Comparison of ENCODE assay signal across 9 cellular contexts in the genomic region with DNA sequence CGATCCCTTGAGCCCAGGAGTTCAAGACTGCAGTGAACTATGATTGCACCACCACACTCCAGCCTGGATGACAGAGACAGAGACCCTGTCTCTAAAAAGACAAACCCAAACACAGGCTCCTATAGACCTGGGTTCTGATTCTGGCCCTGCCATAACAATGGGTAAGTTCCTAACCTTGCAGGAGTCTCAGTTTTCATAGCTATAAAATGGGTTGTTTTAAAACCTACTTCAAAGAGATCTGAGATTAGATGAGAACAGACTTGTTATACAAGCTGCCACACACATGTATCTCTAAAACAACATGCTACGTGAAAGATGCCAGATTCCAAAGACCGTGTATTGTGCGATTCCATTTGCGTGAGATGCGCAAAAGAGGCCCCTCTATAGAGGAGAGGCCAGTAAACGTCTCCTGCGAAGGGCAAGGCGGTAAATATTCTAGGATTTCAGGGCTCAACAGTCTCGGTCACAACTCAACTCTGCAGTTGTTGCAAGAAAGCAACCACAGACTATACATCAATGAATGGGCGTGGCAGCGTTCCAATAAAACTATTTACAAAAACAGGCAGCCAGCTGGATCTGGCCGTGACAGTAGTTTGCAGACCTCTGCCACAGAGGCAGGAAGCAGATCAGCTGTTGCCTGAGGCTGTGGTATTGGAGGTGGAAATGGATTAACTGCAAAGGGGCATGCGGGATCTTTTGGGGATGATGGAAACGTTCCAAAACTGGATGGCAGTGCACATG. TPM values are rescaled to one million over a fixed set of nuclear protein-coding genes. Genes with fewer than 3 reads are reported as not detected.
DNase-seq lines count a peak whose midpoint lies in the region; TF ChIP-seq lines count a peak whose summit lies in the region.
"Had no signal": no experiment of that assay in that cellular context is flagged by ENCODE, and none has a peak within 500 bp of the region (broad histone marks: within the 10 kb centered on the region; RNA-seq: fewer than 3 reads in every experiment).

No MANE protein-coding gene starts in this region.

- H3K4ac ChIP-seq in mesenchymal stem cell (ENCODE audit: low read depth in 1 of 2, low read length in 2 of 2) = no peak overlapping the region

- H3K9ac ChIP-seq in BLaER1 (peak overlapping the region; percentile 31; the same call in 1 of the 2 replicates), mesenchymal stem cell (ENCODE audit: low read length) (no peak overlapping the region)

- 50% methylated on average over 15 of the region's 15 CpGs for WGBS in mesenchymal stem cell

- H2BK12ac ChIP-seq in mesenchymal stem cell (ENCODE audit: low read length in 2 of 2) = no peak overlapping the region

- no peak overlapping the region for H2AFZ ChIP-seq in mesenchymal stem cell (ENCODE audit: low read depth, low read length)

- H3K14ac ChIP-seq in mesenchymal stem cell (ENCODE audit: low read length in 2 of 2) = no peak overlapping the region

- H3K4me2 ChIP-seq in BLaER1 = no peak overlapping the region
- H3K4me2 ChIP-seq in mesenchymal stem cell (ENCODE audit: low read length, poor library complexity, severe bottlenecking) = no peak overlapping the region

- H3K4me1 ChIP-seq in BLaER1 (peaks cover 18% of the 10 kb centered on the region), mesenchymal stem cell (ENCODE audit: control insufficient read depth, insufficient read depth, low read depth, low read length) (peaks cover 21% of the 10 kb centered on the region)

- DNase-seq in NCI-H1694 treated with DMSO at 0.1 percent for 48 hours (lab: John Stamatoyannopoulos, UW) (peak; percentile 66), brain pericyte (ENCODE audit: low read depth, low spot score) (peak; percentile 71), mesenchymal stem cell (peak; percentile 96), erythroblast (lab: John Stamatoyannopoulos, UW) (no peak)
- no peak for DNase-seq in activated CD8-positive, alpha-beta memory T cell treated with anti-CD3 and anti-CD28 coated beads, Interleukin-2, amount 50 U/mL, for 4 hours
- no peak for DNase-seq in activated CD8-positive, alpha-beta memory T cell treated with anti-CD3 and anti-CD28 coated beads for 24 hours
- DNase-seq in activated effector memory CD4-positive, alpha-beta T cell treated with anti-CD3 and anti-CD28 coated beads, Interleukin-2, amount 50 U/mL, for 16 hours = no peak
- DNase-seq: heart right ventricle had no signal

- H3K18ac ChIP-seq in mesenchymal stem cell (ENCODE audit: low read depth in 1 of 2, low read length in 2 of 2) = no peak overlapping the region

- H3K4me3 ChIP-seq in BLaER1 (no peak overlapping the region), mesenchymal stem cell (ENCODE audit: insufficient read depth in 1 of 2, low read depth in 1 of 2, low read length in 2 of 2) (no peak overlapping the region)
- H3K4me3 ChIP-seq: heart right ventricle had no signal

- no peaks in the 10 kb centered on the region for H3K27me3 ChIP-seq in BLaER1
- no peaks in the 10 kb centered on the region for H3K27me3 ChIP-seq in mesenchymal stem cell (ENCODE audit: control insufficient read depth in 1 of 2, insufficient read depth in 1 of 2, low read length in 2 of 2)
- H3K27me3 ChIP-seq: heart right ventricle had no signal

- peaks cover 80% of the 10 kb centered on the region for H3K36me3 ChIP-seq in BLaER1
- peaks cover 27 to 49% of the 10 kb centered on the region in 2 experiments for H3K36me3 ChIP-seq in mesenchymal stem cell (ENCODE audit: control insufficient read depth in 1 of 2, insufficient read depth in 2 of 2, low read depth in 1 of 2, low read length in 2 of 2)

- H2BK120ac ChIP-seq in mesenchymal stem cell (ENCODE audit: low read depth, low read length) = no peak overlapping the region

- no peak overlapping the region for H3K23ac ChIP-seq in mesenchymal stem cell (ENCODE audit: low read length in 2 of 2)

- H4K20me1 ChIP-seq in BLaER1 = peaks cover 92% of the 10 kb centered on the region

- H4K8ac ChIP-seq in mesenchymal stem cell (ENCODE audit: low read length) = no peak overlapping the region

- H3K79me1 ChIP-seq in mesenchymal stem cell (replicated peaks; ENCODE audit: low read length, poor library complexity, severe bottlenecking) = peaks cover 33% of the 10 kb centered on the region

- H3K27ac ChIP-seq in BLaER1 (no peak overlapping the region), mesenchymal stem cell (ENCODE audit: low read length, poor library complexity, severe bottlenecking) (no peak overlapping the region)

- H2AK5ac ChIP-seq in mesenchymal stem cell (ENCODE audit: low read length, severe bottlenecking) = no peak overlapping the region

- no peak overlapping the region for H2BK15ac ChIP-seq in mesenchymal stem cell (ENCODE audit: low read depth, poor library complexity, severe bottlenecking)

- H2BK5ac ChIP-seq in mesenchymal stem cell (ENCODE audit: low read depth, low read length, poor library complexity, severe bottlenecking) = no peak overlapping the region

- H3K9me3 ChIP-seq in BLaER1 (no peaks in the 10 kb centered on the region), mesenchymal stem cell (ENCODE audit: control insufficient read depth, low read length) (no peaks in the 10 kb centered on the region)
- H3K9me3 ChIP-seq: heart right ventricle had no signal

- H4K91ac ChIP-seq in mesenchymal stem cell (ENCODE audit: low read length) = no peak overlapping the region

- no peak for TF ChIP-seq POLR2A in erythroblast (IDR thresholded peaks at IDR 0.05; ENCODE audit: low read length)

RNA-seq across cellular contexts. Expression of a gene that starts 5.9 kb away (rescaled TPM):
- 25.5 TPM for polyA plus RNA-seq in mesenchymal stem cell (2013, experiment 1 of 2)
- polyA plus RNA-seq in mesenchymal stem cell (2013, experiment 2 of 2) = 22.1 TPM

RNA-seq across cellular contexts. Expression of a gene that starts 15.2 kb away (rescaled TPM):
- polyA plus RNA-seq in mesenchymal stem cell (2013, experiment 1 of 2) = 27.3 TPM
- polyA plus RNA-seq in mesenchymal stem cell (2013, experiment 2 of 2) = 27.3 TPM

RNA-seq across cellular contexts. Expression of a gene that starts 38.9 kb away (rescaled TPM):
- polyA plus RNA-seq in mesenchymal stem cell (2013, experiment 1 of 2) = 127 TPM
- polyA plus RNA-seq in mesenchymal stem cell (2013, experiment 2 of 2) = 127 TPM

RNA-seq across cellular contexts. Expression of a gene that starts 59.4 kb away (rescaled TPM):
- polyA plus RNA-seq in mesenchymal stem cell (2013, experiment 1 of 2) = 39.3 TPM
- polyA plus RNA-seq in mesenchymal stem cell (2013, experiment 2 of 2) = 43.3 TPM

Comparison
In these comparisons a context has a peak if more than half of its experiments do, and no peak if none do; other contexts are left out.
1. DNase-seq: peak in NCI-H1694 treated with DMSO at 0.1 percent for 48 hours (single experiment), brain pericyte (single experiment) and mesenchymal stem cell (single experiment); none in activated CD8-positive, alpha-beta memory T cell treated with anti-CD3 and anti-CD28 coated beads, Interleukin-2, amount 50 U/mL, for 4 hours (single experiment), activated CD8-positive, alpha-beta memory T cell treated with anti-CD3 and anti-CD28 coated beads for 24 hours (single experiment), erythroblast (0 of 2) and activated effector memory CD4-positive, alpha-beta T cell treated with anti-CD3 and anti-CD28 coated beads, Interleukin-2, amount 50 U/mL, for 16 hours (single experiment).